ENCODE assay signal across 8 cellular contexts in the genomic region with DNA sequence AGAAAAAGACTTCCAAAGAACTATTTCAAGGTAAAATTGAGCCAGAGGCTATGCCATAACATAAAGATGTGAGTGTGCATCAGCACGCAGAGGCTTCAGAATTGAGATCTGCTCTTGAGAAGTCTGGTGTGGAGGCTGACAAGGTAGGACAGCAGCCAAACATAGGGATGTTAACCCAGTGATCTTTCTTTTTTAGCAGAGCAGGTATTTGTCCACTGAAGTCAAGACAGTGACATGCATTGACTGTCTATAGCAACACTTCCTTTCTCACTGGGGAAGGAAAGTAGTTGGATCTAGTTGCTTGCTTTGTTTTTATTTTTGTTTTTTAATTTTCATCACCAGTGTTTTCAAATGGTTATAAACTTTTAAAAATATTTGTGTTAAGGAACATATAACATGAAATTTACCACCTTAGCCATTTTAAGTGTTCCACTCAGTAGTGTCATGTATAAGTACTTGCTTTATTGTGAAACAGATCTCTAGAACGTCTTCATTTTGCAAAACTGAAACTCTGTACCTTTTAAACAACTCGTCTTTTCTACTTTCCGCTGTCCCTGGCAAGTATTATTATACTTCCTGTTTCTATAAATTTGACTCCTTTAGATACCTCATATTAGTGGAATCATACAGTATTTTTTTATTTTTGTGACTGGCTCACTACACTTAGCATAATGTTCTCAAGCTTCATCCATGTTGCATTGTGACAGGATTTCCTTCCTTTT. TPM values are rescaled to one million over a fixed set of nuclear protein-coding genes. Genes with fewer than 3 reads are reported as not detected.
DNase-seq lines count a peak whose midpoint lies in the region; ATAC-seq, FAIRE-seq and TF ChIP-seq lines count a peak whose summit lies in the region.
"Not testable (repeated sequence)": the region's sequence is repeated elsewhere in the genome, so short reads cannot be mapped to it uniquely, and the experiment has no call there.

No MANE protein-coding gene starts in this region.

- peak overlapping the region; percentile 45 for H3K4me3 Mint-ChIP-seq in activated naive CD4-positive, alpha-beta T cell treated with anti-CD3 and anti-CD28 coated beads, Interleukin-2, amount 10 ng/mL, durations not matched to agents 7 days and 5 days
- not testable (repeated sequence) for H3K4me3 Mint-ChIP-seq in natural killer cell treated with Interleukin-12 subunit alpha and Interleukin-12 subunit beta and Interleukin-15 and Interleukin-18, amount 100 ng/mL, for 72 hours

- not testable (repeated sequence) for TF ChIP-seq POLR2A in GM12891 (IDR thresholded peaks at IDR 0.05; ENCODE audit: low read depth, low read length)

- not testable (repeated sequence) for H3K9me3 Mint-ChIP-seq in activated naive CD4-positive, alpha-beta T cell treated with anti-CD3 and anti-CD28 coated beads, Interleukin-2, amount 10 ng/mL, durations not matched to agents 7 days and 5 days; natural killer cell treated with Interleukin-12 subunit alpha and Interleukin-12 subunit beta and Interleukin-15 and Interleukin-18, amount 100 ng/mL, for 72 hours

- peak overlapping the region; percentile 93 for H3K27ac Mint-ChIP-seq in activated naive CD4-positive, alpha-beta T cell treated with anti-CD3 and anti-CD28 coated beads, Interleukin-2, amount 10 ng/mL, durations not matched to agents 7 days and 5 days
- peak overlapping the region; percentile 10 to 17 for H3K27ac Mint-ChIP-seq in natural killer cell treated with Interleukin-12 subunit alpha and Interleukin-12 subunit beta and Interleukin-15 and Interleukin-18, amount 100 ng/mL, for 72 hours

- FAIRE-seq in GM12891 (lab: Jason Lieb, UNC), result peak; percentile 84
- peak; percentile 74 for FAIRE-seq in GM19239 (lab: Jason Lieb, UNC)

- not testable (repeated sequence) for DNase-seq in GM12891 (ENCODE audit: insufficient read length, low spot score); GM19239 (ENCODE audit: insufficient read length, low spot score); activated naive CD4-positive, alpha-beta T cell treated with anti-CD3 and anti-CD28 coated beads, Interleukin-2, amount 10 ng/mL, durations not matched to agents 7 days and 5 days; natural killer cell treated with Interleukin-12 subunit alpha and Interleukin-12 subunit beta and Interleukin-15 and Interleukin-18, amount 100 ng/mL, for 72 hours (ENCODE audit: low spot score)

- CTCF ChIA-PET in activated naive CD4-positive, alpha-beta T cell treated with anti-CD3 and anti-CD28 coated beads, Interleukin-2, amount 10 ng/mL, durations not matched to agents 7 days and 5 days (lab: Charles Lee), result not testable (repeated sequence)

- ATAC-seq in GM21619 (IDR thresholded peaks at IDR 0.05; ENCODE audit: unreplicated experiment) (peak; percentile 77), HG02981 (IDR thresholded peaks at IDR 0.05; ENCODE audit: unreplicated experiment) (peak; percentile 62), HG03460 (IDR thresholded peaks at IDR 0.05; ENCODE audit: unreplicated experiment) (peak; percentile 65), SK-N-SH treated with all-trans-retinoic acid at 6 μM for 48 hours (peak; percentile 20; the same call in 1 of the 3 replicates)
- not testable (repeated sequence) for ATAC-seq in natural killer cell treated with Interleukin-12 subunit alpha and Interleukin-12 subunit beta and Interleukin-15 and Interleukin-18, amount 100 ng/mL, for 72 hours

- H3K36me3 Mint-ChIP-seq in activated naive CD4-positive, alpha-beta T cell treated with anti-CD3 and anti-CD28 coated beads, Interleukin-2, amount 10 ng/mL, durations not matched to agents 7 days and 5 days, result peaks cover 60% of the 10 kb centered on the region
- peaks cover 18% of the 10 kb centered on the region for H3K36me3 Mint-ChIP-seq in natural killer cell treated with Interleukin-12 subunit alpha and Interleukin-12 subunit beta and Interleukin-15 and Interleukin-18, amount 100 ng/mL, for 72 hours

- H3K27me3 Mint-ChIP-seq in activated naive CD4-positive, alpha-beta T cell treated with anti-CD3 and anti-CD28 coated beads, Interleukin-2, amount 10 ng/mL, durations not matched to agents 7 days and 5 days; natural killer cell treated with Interleukin-12 subunit alpha and Interleukin-12 subunit beta and Interleukin-15 and Interleukin-18, amount 100 ng/mL, for 72 hours: not testable (repeated sequence)

- peaks cover 49% of the 10 kb centered on the region for H3K4me1 Mint-ChIP-seq in activated naive CD4-positive, alpha-beta T cell treated with anti-CD3 and anti-CD28 coated beads, Interleukin-2, amount 10 ng/mL, durations not matched to agents 7 days and 5 days
- peaks cover 38 to 39% of the 10 kb centered on the region in 2 donors for H3K4me1 Mint-ChIP-seq in natural killer cell treated with Interleukin-12 subunit alpha and Interleukin-12 subunit beta and Interleukin-15 and Interleukin-18, amount 100 ng/mL, for 72 hours (ENCODE audit: low read depth in 2 of 2)

RNA-seq across cellular contexts. Expression of a gene that starts 40.7 kb away (rescaled TPM):
- 16.9 TPM for polyA plus RNA-seq in GM12891 (2012; ENCODE audit: low read depth, missing spikeins)
- total RNA-seq in natural killer cell treated with Interleukin-12 subunit alpha and Interleukin-12 subunit beta and Interleukin-15 and Interleukin-18, amount 100 ng/mL, for 72 hours, result 10 to 100 TPM; 59.1 to 60.2 TPM
